Comparison of ENCODE assay signal across 8 cellular contexts in the genomic region with DNA sequence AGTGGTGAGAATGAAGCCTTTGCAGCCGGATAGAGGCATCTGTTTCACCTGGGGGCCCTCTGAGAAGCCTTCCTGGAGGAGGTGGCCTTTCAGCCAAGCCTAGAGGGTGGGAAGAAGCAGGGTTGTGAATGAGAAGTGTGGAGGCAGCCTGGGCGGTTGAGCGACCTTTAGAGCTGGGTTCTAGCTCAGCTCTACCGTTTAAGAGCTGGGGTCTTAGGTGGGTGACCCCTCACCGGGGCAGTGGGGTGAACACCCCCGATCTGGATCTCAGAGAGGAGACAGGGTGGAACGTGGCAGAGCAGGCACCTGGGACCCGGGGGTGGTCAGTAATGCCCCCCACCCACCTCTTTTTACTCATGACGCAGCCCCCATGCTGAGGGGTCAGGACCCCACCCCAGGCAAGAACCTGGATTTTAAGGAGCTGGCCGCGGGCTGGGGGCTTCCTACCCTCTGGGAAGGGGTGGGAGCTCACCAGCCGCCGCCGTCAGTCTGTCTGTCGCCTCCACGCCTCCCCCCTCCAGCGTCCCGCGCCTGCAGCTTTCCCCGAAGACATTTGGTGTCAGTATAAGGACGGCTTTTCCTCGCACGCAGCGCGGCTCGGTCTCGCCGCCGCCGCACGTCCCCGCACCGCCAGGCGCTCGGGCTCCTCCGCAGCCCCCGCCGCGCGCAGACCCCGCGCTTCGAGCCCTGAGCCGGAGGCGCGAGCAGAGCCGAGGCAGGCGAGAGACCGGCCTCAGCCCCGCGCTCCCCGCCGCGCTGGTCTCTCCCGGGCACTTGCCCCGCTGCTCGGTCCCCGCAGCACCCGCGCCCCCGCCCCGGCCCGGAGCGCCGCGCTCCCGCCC. TPM values are rescaled to one million over a fixed set of nuclear protein-coding genes. Genes with fewer than 3 reads are reported as not detected.
DNase-seq lines count a peak whose midpoint lies in the region; ATAC-seq and TF ChIP-seq lines count a peak whose summit lies in the region.

No MANE protein-coding gene starts in this region.

- H3K9me3 ChIP-seq in testis (no peaks in the 10 kb centered on the region), lower lobe of right lung (no peaks in the 10 kb centered on the region)

- H3K4me1 ChIP-seq in testis (peaks cover 3% of the 10 kb centered on the region), lower lobe of right lung (peaks cover 7% of the 10 kb centered on the region)

- H3K27me3 Mint-ChIP-seq in activated naive CD8-positive, alpha-beta T cell treated with anti-CD3 and anti-CD28 coated beads for 36 hours, result peaks cover 43% of the 10 kb centered on the region
- H3K27me3 Mint-ChIP-seq in memory B cell, result peaks cover 29% of the 10 kb centered on the region

- no peaks in the 10 kb centered on the region for H3K4me1 Mint-ChIP-seq in activated naive CD8-positive, alpha-beta T cell treated with anti-CD3 and anti-CD28 coated beads for 36 hours
- H3K4me1 Mint-ChIP-seq in memory B cell, result peaks cover 5% of the 10 kb centered on the region

- no peaks in the 10 kb centered on the region for H3K36me3 ChIP-seq in testis (ENCODE audit: low read depth, missing control alignments)
- H3K36me3 ChIP-seq in lower lobe of right lung, result no peaks in the 10 kb centered on the region

- H3K36me3 Mint-ChIP-seq in activated naive CD8-positive, alpha-beta T cell treated with anti-CD3 and anti-CD28 coated beads for 36 hours, result no peaks in the 10 kb centered on the region
- no peaks in the 10 kb centered on the region for H3K36me3 Mint-ChIP-seq in memory B cell

- intact Hi-C loops in testis (cut with DNase I; ENCODE audit: low total_unique reads) (no loop called here), lower lobe of right lung (cut with DNase I) (no loop called here)

- no peaks in the 10 kb centered on the region for H3K27me3 ChIP-seq in testis
- H3K27me3 ChIP-seq in lower lobe of right lung (ENCODE audit: low read depth), result peaks cover 64% of the 10 kb centered on the region

- ATAC-seq in memory B cell (ENCODE audit: low read depth) (peak; percentile 65), lower lobe of right lung (no peak), GM19455 (IDR thresholded peaks at IDR 0.05; ENCODE audit: unreplicated experiment) (no peak)

- TF ChIP-seq CTCF in AG09319 (IDR thresholded peaks at IDR 0.05; ENCODE audit: low read depth, low read length), result peak; percentile 1; the same call in 1 of the 2 replicates
- peak in 1 of 3 experiments; percentile 12 for TF ChIP-seq CTCF in testis (IDR thresholded peaks at IDR 0.05)
- no peak for TF ChIP-seq CTCF in lower lobe of right lung (IDR thresholded peaks at IDR 0.05)

- H3K9me3 Mint-ChIP-seq in activated naive CD8-positive, alpha-beta T cell treated with anti-CD3 and anti-CD28 coated beads for 36 hours, result no peaks in the 10 kb centered on the region
- H3K9me3 Mint-ChIP-seq in memory B cell, result no peaks in the 10 kb centered on the region

- no peak overlapping the region for H3K4me3 Mint-ChIP-seq in activated naive CD8-positive, alpha-beta T cell treated with anti-CD3 and anti-CD28 coated beads for 36 hours
- peak overlapping the region; percentile 54 for H3K4me3 Mint-ChIP-seq in memory B cell

- H3K27ac ChIP-seq in testis (no peak overlapping the region), lower lobe of right lung (no peak overlapping the region)

- no peak overlapping the region for H3K27ac Mint-ChIP-seq in activated naive CD8-positive, alpha-beta T cell treated with anti-CD3 and anti-CD28 coated beads for 36 hours
- H3K27ac Mint-ChIP-seq in memory B cell, result no peak overlapping the region

- 5 to 37% methylated on average over 8 to 57 of the region's 67 CpGs for WGBS in testis, 2 donors

- H3K4me3 ChIP-seq in testis (peak overlapping the region in 1 of 2 donors; percentile 23), lower lobe of right lung (no peak overlapping the region)

- DNase-seq in AG09319 (ENCODE audit: extremely low read depth, low read depth), result no peak
- DNase-seq in NCI-H2171 (lab: John Stamatoyannopoulos, UW), result peak; percentile 37
- peak; percentile 29 for DNase-seq in activated naive CD8-positive, alpha-beta T cell treated with anti-CD3 and anti-CD28 coated beads for 36 hours
- DNase-seq in memory B cell (ENCODE audit: low spot score in 2 of 2), result no peak
- peak; percentile 55 for DNase-seq in testis
- no peak for DNase-seq in lower lobe of right lung
- no peak for DNase-seq in activated CD4-positive, CD25-positive, alpha-beta regulatory T cell (lab: John Stamatoyannopoulos, UW)

- TF ChIP-seq POLR2A in testis (IDR thresholded peaks at IDR 0.05), result no peak

RNA-seq across cellular contexts. Expression of a gene that starts 13.4 kb away (rescaled TPM):
- under 1 TPM; 0.26 to 0.27 TPM for total RNA-seq in activated naive CD8-positive, alpha-beta T cell treated with anti-CD3 and anti-CD28 coated beads for 36 hours
- total RNA-seq in testis (1 to 10 TPM; 1.7 to 2.0 TPM), lower lobe of right lung (0.21 TPM)
- polyA plus RNA-seq in testis (ENCODE audit: insufficient read depth, low read depth, low replicate concordance), result 1.3 TPM

RNA-seq across cellular contexts. Expression of a gene that starts 24.6 kb away (rescaled TPM):
- 100 to 1,000 TPM; 104 to 113 TPM for total RNA-seq in activated naive CD8-positive, alpha-beta T cell treated with anti-CD3 and anti-CD28 coated beads for 36 hours
- 100 to 1,000 TPM; 156 to 158 TPM for total RNA-seq in testis
- 97.7 TPM for polyA plus RNA-seq in testis (ENCODE audit: insufficient read depth, low read depth, low replicate concordance)
- 67.9 TPM for total RNA-seq in lower lobe of right lung

RNA-seq across cellular contexts. Expression of a gene that starts 36.8 kb away (rescaled TPM):
- total RNA-seq in activated naive CD8-positive, alpha-beta T cell treated with anti-CD3 and anti-CD28 coated beads for 36 hours, result 100 to 1,000 TPM; 806 to 814 TPM
- 100 to 1,000 TPM; 192 to 228 TPM for total RNA-seq in testis
- 227 TPM for polyA plus RNA-seq in testis (ENCODE audit: insufficient read depth, low read depth, low replicate concordance)
- 327 TPM for total RNA-seq in lower lobe of right lung

RNA-seq across cellular contexts. Expression of a gene that starts 55.1 kb away (rescaled TPM):
- 10 to 100 TPM; 62.9 to 65.0 TPM for total RNA-seq in activated naive CD8-positive, alpha-beta T cell treated with anti-CD3 and anti-CD28 coated beads for 36 hours
- 100 to 1,000 TPM in 1 of 2 donors, 10 to 100 TPM in 1; 60.6 to 120 TPM for total RNA-seq in testis
- 78.2 TPM for polyA plus RNA-seq in testis (ENCODE audit: insufficient read depth, low read depth, low replicate concordance)
- total RNA-seq in lower lobe of right lung, result 27.7 TPM

Comparison
In these comparisons a context has a peak if more than half of its experiments do, and no peak if none do; other contexts are left out.
1. DNase-seq: peak in NCI-H2171 (single experiment), activated naive CD8-positive, alpha-beta T cell treated with anti-CD3 and anti-CD28 coated beads for 36 hours (single experiment) and testis (single experiment); none in AG09319 (single experiment), memory B cell (0 of 2), lower lobe of right lung (single experiment) and activated CD4-positive, CD25-positive, alpha-beta regulatory T cell (0 of 4).